20 cellular contexts compared by ENCODE assay signal in genomic region chr16:66692341-66692740, GRCh38. TPM values are rescaled to one million over a fixed set of nuclear protein-coding genes. Genes with fewer than 3 reads are reported as not detected.
DNase-seq lines count a peak whose midpoint lies in the region; FAIRE-seq and TF ChIP-seq lines count a peak whose summit lies in the region.
"Had no signal": no experiment of that assay in that cellular context is flagged by ENCODE, and none has a peak within 500 bp of the region (broad histone marks: within the 10 kb centered on the region; RNA-seq: fewer than 3 reads in every experiment).

No MANE protein-coding gene starts in this region.

- H3K9me3 ChIP-seq in mammary epithelial cell (replicated peaks; ENCODE audit: insufficient read depth, low read length) (no peaks in the 10 kb centered on the region), keratinocyte (ENCODE audit: control insufficient read depth, low read depth, low read length) (no peaks in the 10 kb centered on the region), esophagus muscularis mucosa (no peaks in the 10 kb centered on the region), kidney (ENCODE audit: control insufficient read depth in 1 of 2, low read length in 2 of 2) (no peaks in the 10 kb centered on the region)

- peaks cover 2% of the 10 kb centered on the region for H3K9me1 ChIP-seq in keratinocyte (ENCODE audit: control insufficient read depth, extremely low read depth, insufficient read depth, low read length)

- no peak for TF ChIP-seq EP300 in esophagus muscularis mucosa (IDR thresholded peaks at IDR 0.05)

- no peaks in the 10 kb centered on the region for H3K36me3 ChIP-seq in mammary epithelial cell (ENCODE audit: insufficient read depth, low read length)
- no peaks in the 10 kb centered on the region for H3K36me3 ChIP-seq in keratinocyte (ENCODE audit: control insufficient read depth in 2 of 2, extremely low read depth in 1 of 2, insufficient read depth in 2 of 2, low read length in 2 of 2)
- no peaks in the 10 kb centered on the region for H3K36me3 ChIP-seq in esophagus muscularis mucosa
- H3K36me3 ChIP-seq in kidney (ENCODE audit: control insufficient read depth in 1 of 2, insufficient read depth in 2 of 2, low read length in 2 of 2) = no peaks in the 10 kb centered on the region

- TF ChIP-seq POLR2A in esophagus muscularis mucosa (IDR thresholded peaks at IDR 0.05; ENCODE audit: low read depth) = no peak

- H3K79me2 ChIP-seq in mammary epithelial cell (ENCODE audit: insufficient read depth, low read length) (peaks cover 84% of the 10 kb centered on the region), keratinocyte (ENCODE audit: control insufficient read depth, insufficient read depth, low read length) (peaks cover 49% of the 10 kb centered on the region)

- H3K4me1 ChIP-seq in mammary epithelial cell (ENCODE audit: insufficient read depth, low read length) (peaks cover 25% of the 10 kb centered on the region), keratinocyte (ENCODE audit: control insufficient read depth, extremely low read depth, insufficient read depth, low read length) (peaks cover 29% of the 10 kb centered on the region), esophagus muscularis mucosa (peaks cover 15 to 27% (median 23%) of the 10 kb centered on the region in 4 donors), kidney (ENCODE audit: control insufficient read depth in 1 of 2, insufficient read depth in 1 of 2, low read depth in 1 of 2, low read length in 2 of 2) (peaks cover 14 to 18% of the 10 kb centered on the region in 2 donors)

- intact Hi-C loops in mammary epithelial cell (cut with micrococcal nuclease) (no loop called here), esophagus muscularis mucosa (cut with DNase I) (no loop called here), kidney (cut with DNase I) (no loop called here)

- BruUV-seq in mammary epithelial cell (replicated peaks; lab: Mats Ljungman, UMichigan) = no TSS peak

- CTCF ChIA-PET in mammary epithelial cell (lab: Charles Lee; ENCODE audit: low non-redundant PET) = no interaction called here

- no peak overlapping the region for H2AFZ ChIP-seq in mammary epithelial cell (ENCODE audit: low read depth, low read length)
- no peak overlapping the region for H2AFZ ChIP-seq in keratinocyte (ENCODE audit: control insufficient read depth, low read length)

- H4K20me1 ChIP-seq in mammary epithelial cell (ENCODE audit: insufficient read depth, low read length) = no peaks in the 10 kb centered on the region
- H4K20me1 ChIP-seq in keratinocyte (ENCODE audit: control insufficient read depth, extremely low read depth, insufficient read depth, low read length) = no peaks in the 10 kb centered on the region

- dilution Hi-C loops in mammary epithelial cell (cut with HindIII; ENCODE audit: low sequenced_read_pairs) (no loop called here), keratinocyte (cut with MboI; ENCODE audit: extremely low pct_ligation_motif_present, low sequenced_read_pairs) (no loop called here)

- WGBS in mammary epithelial cell (ENCODE audit: low coverage, missing lambda C conversion rate) = 69% methylated on average over 6 of the region's 6 CpGs
- 91% methylated on average over 6 of the region's 6 CpGs for WGBS in esophagus muscularis mucosa

- no peaks in the 10 kb centered on the region for H3K27me3 ChIP-seq in mammary epithelial cell (ENCODE audit: insufficient read depth, low read length)
- no peaks in the 10 kb centered on the region for H3K27me3 ChIP-seq in keratinocyte (ENCODE audit: control insufficient read depth, extremely low read depth, insufficient read depth, low read length)
- no peaks in the 10 kb centered on the region for H3K27me3 ChIP-seq in esophagus muscularis mucosa

- peak; percentile 93 for FAIRE-seq in keratinocyte (lab: Jason Lieb, UNC)
- FAIRE-seq in kidney (lab: Jason Lieb, UNC) = no peak

- no peak overlapping the region for H3K9ac ChIP-seq in mammary epithelial cell (ENCODE audit: insufficient read depth, low read length)
- H3K9ac ChIP-seq in keratinocyte (ENCODE audit: control insufficient read depth, extremely low read depth, insufficient read depth, low read length) = peak overlapping the region; percentile 46
- no peak overlapping the region for H3K9ac ChIP-seq in kidney (ENCODE audit: low read length in 2 of 2)

- in situ Hi-C loops in mammary epithelial cell (cut with MboI; ENCODE audit: low sequenced_read_pairs in 2 of 2) = no loop called here

- H3K4me2 ChIP-seq in mammary epithelial cell (ENCODE audit: insufficient read depth, low read depth, low read length) = peak overlapping the region; percentile 58
- H3K4me2 ChIP-seq in keratinocyte (ENCODE audit: control insufficient read depth, extremely low read depth, insufficient read depth, low read depth, low read length) = peak overlapping the region; percentile 7

- TF ChIP-seq CTCF in mammary epithelial cell (conservative IDR thresholded peaks at IDR 0.05 in 1 of 2, IDR thresholded peaks at IDR 0.05 in 1 of 2; ENCODE audit: extremely low read depth in 1 of 2, insufficient read depth in 1 of 2, low read depth in 1 of 2, low read length in 2 of 2) = no peak
- no peak for TF ChIP-seq CTCF in keratinocyte (optimal IDR thresholded peaks at IDR 0.05 in 1 of 3, IDR thresholded peaks at IDR 0.05 in 1 of 3, conservative IDR thresholded peaks at IDR 0.05 in 1 of 3; ENCODE audit: extremely low read depth in 1 of 3, insufficient read depth in 2 of 3, low read length in 3 of 3)
- TF ChIP-seq CTCF in esophagus muscularis mucosa (IDR thresholded peaks at IDR 0.05) = no peak
- no peak for TF ChIP-seq CTCF in kidney (IDR thresholded peaks at IDR 0.05; ENCODE audit: borderline replicate concordance, extremely low read depth, insufficient read depth)

- DNase-seq in NCI-H226 = peak; percentile 22
- DNase-seq in mammary epithelial cell = peak; percentile 87
- DNase-seq in keratinocyte (ENCODE audit: low read depth, low spot score) = peak; percentile 69
- DNase-seq in midbrain (lab: John Stamatoyannopoulos, UW) = no peak
- no peak for DNase-seq in NCI-H774 (lab: John Stamatoyannopoulos, UW)
- DNase-seq in esophagus muscularis mucosa (ENCODE audit: extremely low spot score) = no peak
- DNase-seq in kidney = no peak
- DNase-seq: ACHN, AML-193, COR-L47, DMS153, IMR-90, Kasumi-1, MV-4-11, NCI-H1417, NCI-H187 treated with DMSO at 0.1 percent for 48 hours, NCI-H2171, NCI-H446 treated with DMSO at 0.1 percent for 48 hours, NCI-H82, SHP77 had no signal

- no peak overlapping the region for H3K4me3 ChIP-seq in mammary epithelial cell (replicated peaks in 1 of 3; ENCODE audit: insufficient read depth in 1 of 3, low read depth in 2 of 3, low read length in 3 of 3)
- H3K4me3 ChIP-seq in keratinocyte (ENCODE audit: control insufficient read depth in 2 of 3, extremely low read depth in 1 of 3, insufficient read depth in 2 of 3, low read depth in 1 of 3, low read length in 3 of 3) = no peak overlapping the region
- H3K4me3 ChIP-seq in esophagus muscularis mucosa = no peak overlapping the region
- no peak overlapping the region for H3K4me3 ChIP-seq in kidney (ENCODE audit: low read length in 2 of 2)

- peak overlapping the region; percentile 18 for H3K27ac ChIP-seq in mammary epithelial cell (ENCODE audit: insufficient read depth, low read depth, low read length)
- peak overlapping the region; percentile 51 for H3K27ac ChIP-seq in keratinocyte (ENCODE audit: control insufficient read depth, insufficient read depth, low read length)
- H3K27ac ChIP-seq in esophagus muscularis mucosa (replicated peaks in 1 of 4) = no peak overlapping the region
- H3K27ac ChIP-seq in kidney (ENCODE audit: low read depth in 2 of 2, low read length in 2 of 2) = no peak overlapping the region

RNA-seq across cellular contexts. Expression of gene CMTM4, which starts 4.2 kb away (rescaled TPM):
- total RNA-seq in mammary epithelial cell (10 to 100 TPM; 24.0 to 81.7 TPM), esophagus muscularis mucosa (10 to 100 TPM in 3 of 4 donors, 1 to 10 TPM in 1; 9.8 to 19.8 (median 15.0) TPM), kidney (82.2 TPM)
- polyA plus RNA-seq in mammary epithelial cell (17.0 TPM), keratinocyte (18.0 to 25.1 TPM (median 23.1 TPM) in 3 replicates), kidney (ENCODE audit: insufficient read depth, low read depth, low replicate concordance) (43.2 TPM)
- polyA minus RNA-seq in mammary epithelial cell (61.0 TPM), keratinocyte (30.8 to 60.5 TPM (median 46.1 TPM) in 3 replicates)
- 4.4 TPM for polyA plus RNA-seq in keratinocyte (2011; ENCODE audit: low read depth)
- 18.2 and 22.7 TPM in 2 replicates for polyA plus RNA-seq in keratinocyte (2011; cell fraction: cytosol; rRNA removed)
- 43.4 and 45.6 TPM in 2 replicates for polyA plus RNA-seq in keratinocyte (2011; cell fraction: nucleus; rRNA removed)
- polyA plus RNA-seq in keratinocyte (2012; ENCODE audit: low replicate concordance) = 14.5 and 15.8 TPM in 2 replicates
- 37.2 TPM for polyA minus RNA-seq in keratinocyte (2011; cell fraction: cytosol; rRNA and poly(A)+ RNA removed)
- polyA minus RNA-seq in keratinocyte (2011; cell fraction: nucleus; rRNA and poly(A)+ RNA removed) = 41.9 and 58.3 TPM in 2 replicates

RNA-seq across cellular contexts. Expression of gene DYNC1LI2, which starts 59.1 kb away (rescaled TPM):
- total RNA-seq in mammary epithelial cell (100 to 1,000 TPM in 1 of 2 donors, 10 to 100 TPM in 1; 90.8 to 127 TPM), esophagus muscularis mucosa (100 to 1,000 TPM; 167 to 203 (median 186) TPM), kidney (119 TPM)
- polyA plus RNA-seq in mammary epithelial cell (55.4 TPM), keratinocyte (53.0 to 66.0 TPM (median 55.5 TPM) in 3 replicates), kidney (ENCODE audit: insufficient read depth, low read depth, low replicate concordance) (32.0 TPM)
- polyA minus RNA-seq in mammary epithelial cell (70.1 TPM), keratinocyte (48.4 to 57.2 TPM (median 49.2 TPM) in 3 replicates)
- polyA plus RNA-seq in keratinocyte (2011; ENCODE audit: low read depth) = 71.3 TPM
- polyA plus RNA-seq in keratinocyte (2011; cell fraction: cytosol; rRNA removed) = 35.4 and 41.7 TPM in 2 replicates
- polyA plus RNA-seq in keratinocyte (2011; cell fraction: nucleus; rRNA removed) = 174 and 181 TPM in 2 replicates
- 42.9 and 54.0 TPM in 2 replicates for polyA plus RNA-seq in keratinocyte (2012; ENCODE audit: low replicate concordance)
- 29.9 TPM for polyA minus RNA-seq in keratinocyte (2011; cell fraction: cytosol; rRNA and poly(A)+ RNA removed)
- 41.9 and 92.7 TPM in 2 replicates for polyA minus RNA-seq in keratinocyte (2011; cell fraction: nucleus; rRNA and poly(A)+ RNA removed)

Comparison
In these comparisons a context has a peak if more than half of its experiments do, and no peak if none do; other contexts are left out.
1. DNase-seq: peak in NCI-H226 (single experiment), mammary epithelial cell (single experiment) and keratinocyte (single experiment); none in midbrain (single experiment), NCI-H774 (single experiment), esophagus muscularis mucosa (single experiment) and kidney (single experiment).
2. H3K27ac ChIP-seq: peak in mammary epithelial cell (single experiment) and keratinocyte (single experiment); none in esophagus muscularis mucosa (0 of 4) and kidney (0 of 2).